ENCODE assay signal across 15 cellular contexts in the genomic region with DNA sequence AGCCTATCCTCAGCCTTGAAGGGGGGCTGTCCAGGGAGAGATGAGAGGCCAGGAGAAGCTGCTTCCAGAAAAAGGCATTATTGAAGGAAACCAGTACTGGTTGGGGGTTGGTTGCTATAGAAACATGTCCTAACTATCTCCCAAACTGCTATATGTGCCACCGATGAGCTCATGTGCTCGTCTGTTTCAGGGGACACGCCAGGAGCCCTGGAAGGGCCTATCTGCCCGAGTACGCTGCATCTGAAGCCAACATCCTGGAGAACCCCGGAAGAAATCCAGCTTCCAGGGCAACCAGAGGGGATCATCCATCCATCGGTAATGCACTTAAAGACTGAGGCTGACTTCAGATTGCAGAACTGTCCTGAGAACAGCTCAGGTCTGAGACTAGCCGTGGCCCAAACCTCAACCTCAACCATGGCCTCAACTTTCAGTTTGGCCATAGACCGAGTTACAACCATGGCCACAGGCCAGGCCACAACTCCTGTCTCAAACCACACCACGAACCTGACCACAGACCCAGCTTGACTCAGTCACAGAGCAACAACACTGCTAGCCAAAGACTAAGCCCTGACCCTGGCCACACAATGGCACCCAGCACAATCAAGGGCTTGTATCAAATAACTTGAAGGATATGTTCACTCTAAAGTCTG. TPM values are rescaled to one million over a fixed set of nuclear protein-coding genes. Genes with fewer than 3 reads are reported as not detected.
DNase-seq lines count a peak whose midpoint lies in the region; ATAC-seq and TF ChIP-seq lines count a peak whose summit lies in the region.
"Had no signal": no experiment of that assay in that cellular context is flagged by ENCODE, and none has a peak within 500 bp of the region (broad histone marks: within the 10 kb centered on the region; RNA-seq: fewer than 3 reads in every experiment).

No MANE protein-coding gene starts in this region.

- no peak for TF ChIP-seq CTCF in cardiac fibroblast (IDR thresholded peaks at IDR 0.05; ENCODE audit: low read depth, low read length)

- ATAC-seq in GM21528 (IDR thresholded peaks at IDR 0.05; ENCODE audit: low FRiP score, unreplicated experiment) (no peak), HG03135 (IDR thresholded peaks at IDR 0.05; ENCODE audit: unreplicated experiment) (no peak)
- ATAC-seq: heart left ventricle, left lung, T-cell had no signal

- DNase-seq in GM04504 (ENCODE audit: low read depth) (peak; percentile 14), MV-4-11 (lab: John Stamatoyannopoulos, UW) (peak; percentile 87), cardiac fibroblast (ENCODE audit: low read depth in 2 of 2) (peak; percentile 49 to 53), posterior vena cava (ENCODE audit: low spot score) (peak; percentile 34), cardiac septum (ENCODE audit: low spot score) (no peak), dermis blood vessel endothelial cell (no peak)
- DNase-seq: activated CD4-positive, alpha-beta T cell treated with anti-CD3 and anti-CD28 coated beads for 4 hours; heart left ventricle; left lung; nephron progenitor cell; T-cell had no signal

- intact Hi-C loops in posterior vena cava (cut with DNase I), result no loop called here
- intact Hi-C loops in cardiac septum (cut with DNase I), result no loop called here

- no peak overlapping the region for H3K4me3 ChIP-seq in cardiac fibroblast (replicated peaks in 1 of 2; ENCODE audit: low read depth in 2 of 2, low read length in 2 of 2)
- H3K4me3 ChIP-seq: ascending aorta, heart left ventricle, left lung, suprapubic skin had no signal

RNA-seq across cellular contexts. Expression of a gene that starts 10.2 kb away (rescaled TPM):
- total RNA-seq in posterior vena cava, result 10 to 100 TPM; 13.4 to 26.6 TPM
- 0.57 TPM for total RNA-seq in cardiac septum
- 0.23 and 0.34 TPM in 2 replicates for total RNA-seq in dermis blood vessel endothelial cell

Comparison
In these comparisons a context has a peak if more than half of its experiments do, and no peak if none do; other contexts are left out.
1. DNase-seq: peak in GM04504 (single experiment), MV-4-11 (single experiment), cardiac fibroblast (2 of 2) and posterior vena cava (single experiment); none in cardiac septum (single experiment) and dermis blood vessel endothelial cell (single experiment).